1 cellular context compared by ENCODE assay signal in genomic region chr11:118213774-118214173, GRCh38.
A peak's percentile ranks its signal among the peaks of the same experiment; 100 is the strongest.
TF ChIP-seq lines count a peak whose summit lies in the region.

No MANE protein-coding gene starts in this region.

TF ChIP-seq in A549, 52 proteins besides CTCF, POLR2A, EP300 and RAD21:
- TF ChIP-seq MAFK (IDR thresholded peaks at IDR 0.05; ENCODE audit: partially characterized antibody) (peak; percentile 63), CBX8 (IDR thresholded peaks at IDR 0.05) (no peak)
